ENCODE assay signal across 16 cellular contexts in genomic region chr2:150110548-150110947, GRCh38.
DNase-seq lines count a peak whose midpoint lies in the region; ATAC-seq, FAIRE-seq and TF ChIP-seq lines count a peak whose summit lies in the region.
"Had no signal": no experiment of that assay in that cellular context is flagged by ENCODE, and none has a peak within 500 bp of the region (broad histone marks: within the 10 kb centered on the region; RNA-seq: fewer than 3 reads in every experiment).

No MANE protein-coding gene starts in this region.

- H3K23ac ChIP-seq in mesendoderm (ENCODE audit: low read length), result no peak overlapping the region

- no CpG with 5 or more reads among the region's 2 CpGs for WGBS in mesendoderm (ENCODE audit: extremely low coverage, insufficient coverage, low lambda C conversion rate)

- no peaks in the 10 kb centered on the region for H3K4me1 ChIP-seq in mesendoderm (ENCODE audit: control insufficient read depth, low read depth, low read length)

- no peak overlapping the region for H2BK120ac ChIP-seq in mesendoderm (ENCODE audit: low read depth, low read length)

- H2AK5ac ChIP-seq in mesendoderm (ENCODE audit: low read length), result no peak overlapping the region

- H3K27me3 ChIP-seq in bronchial epithelial cell (ENCODE audit: control insufficient read depth, insufficient read depth, low read length) (no peaks in the 10 kb centered on the region), mesendoderm (ENCODE audit: insufficient read depth, low read length, poor library complexity) (no peaks in the 10 kb centered on the region)

- no peak overlapping the region for H2BK5ac ChIP-seq in mesendoderm (ENCODE audit: low read length)

- H3K27ac ChIP-seq in mesendoderm (ENCODE audit: low read depth, low read length), result no peak overlapping the region
- H3K27ac ChIP-seq: SK-N-MC had no signal

- no peaks in the 10 kb centered on the region for H3K36me3 ChIP-seq in bronchial epithelial cell (ENCODE audit: control insufficient read depth, insufficient read depth, low read length)
- no peaks in the 10 kb centered on the region for H3K36me3 ChIP-seq in mesendoderm (ENCODE audit: control insufficient read depth, insufficient read depth, low read length)

- peak overlapping the region; percentile 36 for H3K4ac ChIP-seq in mesendoderm (ENCODE audit: low read depth, low read length)

- FAIRE-seq in HTR-8/SVneo (lab: Jason Lieb, UNC) (peak; percentile 4), bronchial epithelial cell (lab: Jason Lieb, UNC) (no peak)
- FAIRE-seq: GM12892 had no signal

- H3K79me1 ChIP-seq in mesendoderm (ENCODE audit: low read length), result no peaks in the 10 kb centered on the region

- peak; percentile 42 for DNase-seq in EL
- no peak for DNase-seq in HTR-8/SVneo (ENCODE audit: insufficient read length, low spot score)
- peak; percentile 18 for DNase-seq in bronchial epithelial cell (ENCODE audit: low read depth)
- DNase-seq in mesendoderm, result no peak
- no peak for DNase-seq in SHP77 (lab: John Stamatoyannopoulos, UW)
- DNase-seq in GM20000 (ENCODE audit: low spot score), result no peak
- DNase-seq: ACHN; CD4-positive, alpha-beta T cell; GF-D8; H7; NCI-H1417 treated with DMSO at 0.1 percent for 48 hours; NCI-H1930; NCI-H748 treated with DMSO at 0.1 percent for 48 hours had no signal

- no peak overlapping the region for H3K56ac ChIP-seq in mesendoderm (ENCODE audit: low read length)

- H3K18ac ChIP-seq in mesendoderm (ENCODE audit: low read length), result no peak overlapping the region

- H3K79me2 ChIP-seq in mesendoderm (ENCODE audit: control insufficient read depth, insufficient read depth, low read length), result no peaks in the 10 kb centered on the region

- TF ChIP-seq CTCF in bronchial epithelial cell (IDR thresholded peaks at IDR 0.05; ENCODE audit: insufficient read depth, low read length, severe bottlenecking) (no peak), GM20000 (IDR thresholded peaks at IDR 0.05; ENCODE audit: extremely low read depth, missing control alignments) (no peak)

- no peak overlapping the region for H4K5ac ChIP-seq in mesendoderm (ENCODE audit: low read length)

- H4K8ac ChIP-seq in mesendoderm (ENCODE audit: low read depth, low read length), result no peak overlapping the region

- H3K4me2 ChIP-seq in mesendoderm (ENCODE audit: low read length), result no peak overlapping the region

- H3K4me3 ChIP-seq in bronchial epithelial cell (ENCODE audit: low read depth, low read length), result no peak overlapping the region
- no peak overlapping the region for H3K4me3 ChIP-seq in mesendoderm (ENCODE audit: low read length)
- H3K4me3 ChIP-seq: SK-N-MC had no signal

- no peak for ATAC-seq in GM21447 (IDR thresholded peaks at IDR 0.05; ENCODE audit: unreplicated experiment)

- H2BK15ac ChIP-seq in mesendoderm (replicated peaks; ENCODE audit: low read depth), result no peak overlapping the region

- no peak overlapping the region for H3K9ac ChIP-seq in mesendoderm (ENCODE audit: low read length)

Comparison
In these comparisons a context has a peak if more than half of its experiments do, and no peak if none do; other contexts are left out.
1. DNase-seq: peak in EL (single experiment) and bronchial epithelial cell (single experiment); none in HTR-8/SVneo (single experiment), mesendoderm (single experiment), SHP77 (0 of 2) and GM20000 (single experiment).